ENCODE assay signal across 1 cellular context in the genomic region with DNA sequence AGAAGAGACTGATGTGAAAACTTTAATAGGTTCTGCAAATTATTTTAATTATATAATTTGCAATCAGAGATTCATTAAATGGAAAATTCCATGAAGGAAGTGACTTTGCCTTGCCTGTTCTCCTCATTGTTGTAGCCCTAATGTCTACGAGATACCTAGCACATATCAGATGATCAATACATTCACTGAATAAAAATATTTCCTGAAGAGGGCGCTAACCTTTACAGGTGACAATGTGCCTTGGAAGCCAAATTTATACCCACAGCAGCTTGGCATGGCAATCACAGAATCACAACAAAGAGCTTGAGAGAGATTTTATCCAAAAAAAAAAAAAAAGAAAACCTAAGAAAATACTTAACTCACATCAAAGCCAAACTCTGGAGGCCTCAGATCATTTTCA.
TF ChIP-seq lines count a peak whose summit lies in the region.

No MANE protein-coding gene starts in this region.

TF ChIP-seq in GM23338, 12 proteins besides CTCF, POLR2A, EP300 and RAD21 (continued from another document):
- TF ChIP-seq, protein P1, sequence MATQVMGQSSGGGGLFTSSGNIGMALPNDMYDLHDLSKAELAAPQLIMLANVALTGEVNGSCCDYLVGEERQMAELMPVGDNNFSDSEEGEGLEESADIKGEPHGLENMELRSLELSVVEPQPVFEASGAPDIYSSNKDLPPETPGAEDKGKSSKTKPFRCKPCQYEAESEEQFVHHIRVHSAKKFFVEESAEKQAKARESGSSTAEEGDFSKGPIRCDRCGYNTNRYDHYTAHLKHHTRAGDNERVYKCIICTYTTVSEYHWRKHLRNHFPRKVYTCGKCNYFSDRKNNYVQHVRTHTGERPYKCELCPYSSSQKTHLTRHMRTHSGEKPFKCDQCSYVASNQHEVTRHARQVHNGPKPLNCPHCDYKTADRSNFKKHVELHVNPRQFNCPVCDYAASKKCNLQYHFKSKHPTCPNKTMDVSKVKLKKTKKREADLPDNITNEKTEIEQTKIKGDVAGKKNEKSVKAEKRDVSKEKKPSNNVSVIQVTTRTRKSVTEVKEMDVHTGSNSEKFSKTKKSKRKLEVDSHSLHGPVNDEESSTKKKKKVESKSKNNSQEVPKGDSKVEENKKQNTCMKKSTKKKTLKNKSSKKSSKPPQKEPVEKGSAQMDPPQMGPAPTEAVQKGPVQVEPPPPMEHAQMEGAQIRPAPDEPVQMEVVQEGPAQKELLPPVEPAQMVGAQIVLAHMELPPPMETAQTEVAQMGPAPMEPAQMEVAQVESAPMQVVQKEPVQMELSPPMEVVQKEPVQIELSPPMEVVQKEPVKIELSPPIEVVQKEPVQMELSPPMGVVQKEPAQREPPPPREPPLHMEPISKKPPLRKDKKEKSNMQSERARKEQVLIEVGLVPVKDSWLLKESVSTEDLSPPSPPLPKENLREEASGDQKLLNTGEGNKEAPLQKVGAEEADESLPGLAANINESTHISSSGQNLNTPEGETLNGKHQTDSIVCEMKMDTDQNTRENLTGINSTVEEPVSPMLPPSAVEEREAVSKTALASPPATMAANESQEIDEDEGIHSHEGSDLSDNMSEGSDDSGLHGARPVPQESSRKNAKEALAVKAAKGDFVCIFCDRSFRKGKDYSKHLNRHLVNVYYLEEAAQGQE (IDR thresholded peaks at IDR 0.05; ENCODE audit: unreplicated experiment) = no peak
- TF ChIP-seq EZH2phosphoT487 (IDR thresholded peaks at IDR 0.05; ENCODE audit: unreplicated experiment) = no peak
- TF ChIP-seq ZNF114 (CRISPR knock-in tag; IDR thresholded peaks at IDR 0.05) = no peak
- TF ChIP-seq, protein P2, sequence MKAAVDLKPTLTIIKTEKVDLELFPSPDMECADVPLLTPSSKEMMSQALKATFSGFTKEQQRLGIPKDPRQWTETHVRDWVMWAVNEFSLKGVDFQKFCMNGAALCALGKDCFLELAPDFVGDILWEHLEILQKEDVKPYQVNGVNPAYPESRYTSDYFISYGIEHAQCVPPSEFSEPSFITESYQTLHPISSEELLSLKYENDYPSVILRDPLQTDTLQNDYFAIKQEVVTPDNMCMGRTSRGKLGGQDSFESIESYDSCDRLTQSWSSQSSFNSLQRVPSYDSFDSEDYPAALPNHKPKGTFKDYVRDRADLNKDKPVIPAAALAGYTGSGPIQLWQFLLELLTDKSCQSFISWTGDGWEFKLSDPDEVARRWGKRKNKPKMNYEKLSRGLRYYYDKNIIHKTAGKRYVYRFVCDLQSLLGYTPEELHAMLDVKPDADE (IDR thresholded peaks at IDR 0.05) = no peak
- TF ChIP-seq ZNF331 (CRISPR knock-in tag; IDR thresholded peaks at IDR 0.05; ENCODE audit: low read depth) = no peak
- no peak for TF ChIP-seq NANOG (IDR thresholded peaks at IDR 0.05; ENCODE audit: borderline replicate concordance)
- TF ChIP-seq JUNB (IDR thresholded peaks at IDR 0.05; ENCODE audit: unreplicated experiment) = no peak
- no peak for TF ChIP-seq STAT1 (IDR thresholded peaks at IDR 0.05; ENCODE audit: unreplicated experiment)
- no peak for TF ChIP-seq EZH2 (IDR thresholded peaks at IDR 0.05; ENCODE audit: low read depth, unreplicated experiment)
